ENCODE assay signal across 16 cellular contexts in the genomic region with DNA sequence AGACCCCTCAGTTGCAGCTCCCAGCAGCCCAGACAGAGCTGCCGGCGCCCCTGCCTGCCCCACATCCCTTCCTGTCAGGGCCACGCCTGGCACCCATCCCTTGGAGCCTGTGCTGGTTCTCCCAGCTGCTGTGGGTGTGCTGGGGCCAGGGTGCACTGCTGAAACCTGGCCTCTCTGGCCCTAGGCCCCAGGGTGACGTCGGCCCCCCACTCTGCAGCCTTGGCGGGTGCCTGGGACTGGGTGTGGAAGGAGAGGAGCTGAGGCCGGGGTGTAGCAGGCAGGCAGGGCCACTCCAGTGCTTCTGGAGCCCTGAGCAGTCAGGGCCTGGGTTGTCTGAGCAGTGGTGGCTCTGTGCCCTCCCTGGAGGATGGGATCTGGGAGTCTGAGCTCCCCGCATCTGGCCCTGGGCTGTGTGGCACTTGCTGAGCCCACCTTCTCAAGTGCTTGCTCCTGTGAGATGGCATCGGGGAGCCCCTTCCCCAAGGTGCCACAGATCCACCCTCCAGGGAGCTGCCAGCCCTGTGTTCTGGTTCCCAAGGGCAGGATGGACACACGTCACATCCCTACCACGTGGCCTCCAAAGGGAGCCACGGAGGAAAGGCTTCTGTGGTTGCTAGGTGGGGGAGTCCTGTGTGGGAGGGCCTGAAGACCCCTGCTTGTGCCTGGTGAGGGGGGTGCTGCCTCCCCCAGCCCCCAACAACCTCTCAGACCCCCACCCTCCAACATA. TPM values are rescaled to one million over a fixed set of nuclear protein-coding genes. Genes with fewer than 3 reads are reported as not detected.
DNase-seq lines count a peak whose midpoint lies in the region; ATAC-seq and TF ChIP-seq lines count a peak whose summit lies in the region.
"Had no signal": no experiment of that assay in that cellular context is flagged by ENCODE, and none has a peak within 500 bp of the region (broad histone marks: within the 10 kb centered on the region; RNA-seq: fewer than 3 reads in every experiment).

No MANE protein-coding gene starts in this region.

- H3K4me1 ChIP-seq in testis (peaks cover 21% of the 10 kb centered on the region), smooth muscle cell (ENCODE audit: low read depth) (peaks cover 10% of the 10 kb centered on the region)

- H3K9me3 ChIP-seq in testis (no peaks in the 10 kb centered on the region), smooth muscle cell (replicated peaks; ENCODE audit: low read depth) (no peaks in the 10 kb centered on the region)
- H3K9me3 ChIP-seq: neutrophil, spleen, thyroid gland had no signal

- intact Hi-C loops in testis (cut with DNase I; ENCODE audit: low total_unique reads), result loop anchor here (5.0 kb wide), 1 partner anchor 41 kb away; no protein-coding TSS in a partner anchor

- H2AFZ ChIP-seq in smooth muscle cell (ENCODE audit: low read depth), result no peak overlapping the region

- TF ChIP-seq CTCF in mesothelial cell of epicardium (IDR thresholded peaks at IDR 0.05; ENCODE audit: unreplicated experiment) (no peak), testis (IDR thresholded peaks at IDR 0.05) (no peak), smooth muscle cell (IDR thresholded peaks at IDR 0.05; ENCODE audit: borderline replicate concordance, insufficient read depth, poor library complexity, severe bottlenecking) (no peak)

- H3K4me3 Mint-ChIP-seq in activated naive CD8-positive, alpha-beta T cell treated with anti-CD3 and anti-CD28 coated beads, Interleukin-2, amount 50 U/mL, for 24 hours, result no peak overlapping the region
- H3K4me3 Mint-ChIP-seq in activated naive CD8-positive, alpha-beta T cell treated with anti-CD3 and anti-CD28 coated beads for 36 hours, result no peak overlapping the region
- H3K4me3 Mint-ChIP-seq in mesothelial cell of epicardium, result no peak overlapping the region
- no peak overlapping the region for H3K4me3 Mint-ChIP-seq in natural killer cell treated with Interleukin-12 subunit alpha and Interleukin-12 subunit beta and Interleukin-15 and Interleukin-18, amount 100 ng/mL, for 72 hours

- H3K79me2 ChIP-seq in smooth muscle cell (ENCODE audit: low read depth), result peaks cover 30% of the 10 kb centered on the region

- no peak overlapping the region for H3K9ac ChIP-seq in smooth muscle cell (ENCODE audit: low read depth)

- no peaks in the 10 kb centered on the region for H3K27me3 ChIP-seq in testis
- no peaks in the 10 kb centered on the region for H3K27me3 ChIP-seq in smooth muscle cell (ENCODE audit: low read depth)
- H3K27me3 ChIP-seq: neutrophil, spleen, thyroid gland had no signal

- TF ChIP-seq POLR2A in testis (IDR thresholded peaks at IDR 0.05), result no peak

- H3K27me3 Mint-ChIP-seq in activated naive CD8-positive, alpha-beta T cell treated with anti-CD3 and anti-CD28 coated beads, Interleukin-2, amount 50 U/mL, for 24 hours, result no peaks in the 10 kb centered on the region
- H3K27me3 Mint-ChIP-seq in activated naive CD8-positive, alpha-beta T cell treated with anti-CD3 and anti-CD28 coated beads for 36 hours, result no peaks in the 10 kb centered on the region
- H3K27me3 Mint-ChIP-seq in mesothelial cell of epicardium (ENCODE audit: low read depth), result no peaks in the 10 kb centered on the region
- H3K27me3 Mint-ChIP-seq in natural killer cell treated with Interleukin-12 subunit alpha and Interleukin-12 subunit beta and Interleukin-15 and Interleukin-18, amount 100 ng/mL, for 72 hours, result no peaks in the 10 kb centered on the region

- peaks cover 25% of the 10 kb centered on the region for H4K20me1 ChIP-seq in smooth muscle cell (ENCODE audit: low read depth)

- H3K36me3 ChIP-seq in testis (ENCODE audit: low read depth, missing control alignments) (no peaks in the 10 kb centered on the region), smooth muscle cell (ENCODE audit: low read depth) (no peaks in the 10 kb centered on the region)

- no peak for DNase-seq in activated naive CD8-positive, alpha-beta T cell treated with anti-CD3 and anti-CD28 coated beads, Interleukin-2, amount 50 U/mL, for 24 hours
- DNase-seq in activated naive CD8-positive, alpha-beta T cell treated with anti-CD3 and anti-CD28 coated beads for 36 hours, result no peak
- DNase-seq in mesothelial cell of epicardium (ENCODE audit: low spot score in 2 of 2, unreplicated experiment in 2 of 2) (no peak), testis (peak; percentile 63), smooth muscle cell (lab: John Stamatoyannopoulos, UW; ENCODE audit: unreplicated experiment) (no peak)
- no peak for DNase-seq in natural killer cell treated with Interleukin-12 subunit alpha and Interleukin-12 subunit beta and Interleukin-15 and Interleukin-18, amount 100 ng/mL, for 72 hours (ENCODE audit: low spot score)
- DNase-seq: NCI-H187 treated with DMSO at 0.1 percent for 48 hours, NCI-H774, spleen, thyroid gland had no signal

- no peak for ATAC-seq in activated naive CD8-positive, alpha-beta T cell treated with anti-CD3 and anti-CD28 coated beads, Interleukin-2, amount 50 U/mL, for 24 hours
- ATAC-seq in SK-N-SH treated with all-trans-retinoic acid at 6 μM for 48 hours (peak; percentile 4), GM19351 (IDR thresholded peaks at IDR 0.05; ENCODE audit: unreplicated experiment) (no peak)
- no peak for ATAC-seq in natural killer cell treated with Interleukin-12 subunit alpha and Interleukin-12 subunit beta and Interleukin-15 and Interleukin-18, amount 100 ng/mL, for 72 hours

- no peak overlapping the region for H3K4me3 ChIP-seq in testis
- H3K4me3 ChIP-seq in smooth muscle cell, result no peak overlapping the region
- H3K4me3 ChIP-seq: spleen, thyroid gland had no signal

- H3K9me3 Mint-ChIP-seq in activated naive CD8-positive, alpha-beta T cell treated with anti-CD3 and anti-CD28 coated beads, Interleukin-2, amount 50 U/mL, for 24 hours, result no peaks in the 10 kb centered on the region
- H3K9me3 Mint-ChIP-seq in activated naive CD8-positive, alpha-beta T cell treated with anti-CD3 and anti-CD28 coated beads for 36 hours, result no peaks in the 10 kb centered on the region
- no peaks in the 10 kb centered on the region for H3K9me3 Mint-ChIP-seq in mesothelial cell of epicardium
- H3K9me3 Mint-ChIP-seq in natural killer cell treated with Interleukin-12 subunit alpha and Interleukin-12 subunit beta and Interleukin-15 and Interleukin-18, amount 100 ng/mL, for 72 hours, result no peaks in the 10 kb centered on the region

- H3K27ac ChIP-seq in testis (peak overlapping the region in 1 of 2 donors; percentile 64), smooth muscle cell (ENCODE audit: low read depth) (no peak overlapping the region)
- H3K27ac ChIP-seq: neutrophil, thyroid gland had no signal

- 49 to 65% methylated on average over 3 to 12 of the region's 12 CpGs for WGBS in testis, 2 donors
- 95% methylated on average over 12 of the region's 12 CpGs for WGBS in smooth muscle cell (ENCODE audit: low lambda C conversion rate)

- H3K27ac Mint-ChIP-seq in activated naive CD8-positive, alpha-beta T cell treated with anti-CD3 and anti-CD28 coated beads, Interleukin-2, amount 50 U/mL, for 24 hours, result peak overlapping the region; percentile 28
- H3K27ac Mint-ChIP-seq in activated naive CD8-positive, alpha-beta T cell treated with anti-CD3 and anti-CD28 coated beads for 36 hours, result no peak overlapping the region
- H3K27ac Mint-ChIP-seq in mesothelial cell of epicardium, result peak overlapping the region; percentile 59
- no peak overlapping the region for H3K27ac Mint-ChIP-seq in natural killer cell treated with Interleukin-12 subunit alpha and Interleukin-12 subunit beta and Interleukin-15 and Interleukin-18, amount 100 ng/mL, for 72 hours

- H3K4me2 ChIP-seq in smooth muscle cell, result no peak overlapping the region

- H3F3A ChIP-seq in smooth muscle cell (ENCODE audit: low read depth), result peaks cover 6% of the 10 kb centered on the region

- peaks cover 19% of the 10 kb centered on the region for H3K4me1 Mint-ChIP-seq in activated naive CD8-positive, alpha-beta T cell treated with anti-CD3 and anti-CD28 coated beads, Interleukin-2, amount 50 U/mL, for 24 hours
- peaks cover 20% of the 10 kb centered on the region for H3K4me1 Mint-ChIP-seq in activated naive CD8-positive, alpha-beta T cell treated with anti-CD3 and anti-CD28 coated beads for 36 hours
- H3K4me1 Mint-ChIP-seq in mesothelial cell of epicardium, result peaks cover 6% of the 10 kb centered on the region
- peaks cover 17 to 20% of the 10 kb centered on the region in 2 donors for H3K4me1 Mint-ChIP-seq in natural killer cell treated with Interleukin-12 subunit alpha and Interleukin-12 subunit beta and Interleukin-15 and Interleukin-18, amount 100 ng/mL, for 72 hours (ENCODE audit: low read depth in 2 of 2)

- H3K36me3 Mint-ChIP-seq in activated naive CD8-positive, alpha-beta T cell treated with anti-CD3 and anti-CD28 coated beads, Interleukin-2, amount 50 U/mL, for 24 hours (ENCODE audit: low read depth), result peaks cover 19% of the 10 kb centered on the region
- peaks cover 17% of the 10 kb centered on the region for H3K36me3 Mint-ChIP-seq in activated naive CD8-positive, alpha-beta T cell treated with anti-CD3 and anti-CD28 coated beads for 36 hours
- H3K36me3 Mint-ChIP-seq in mesothelial cell of epicardium, result peaks cover 10% of the 10 kb centered on the region
- no peaks in the 10 kb centered on the region for H3K36me3 Mint-ChIP-seq in natural killer cell treated with Interleukin-12 subunit alpha and Interleukin-12 subunit beta and Interleukin-15 and Interleukin-18, amount 100 ng/mL, for 72 hours

RNA-seq across cellular contexts. Expression of gene PLEKHJ1, which starts 5.2 kb away (rescaled TPM):
- 10 to 100 TPM; 82.7 to 84.6 TPM for total RNA-seq in activated naive CD8-positive, alpha-beta T cell treated with anti-CD3 and anti-CD28 coated beads for 36 hours
- total RNA-seq in mesothelial cell of epicardium (73.4 to 75.6 TPM (median 73.8 TPM) in 3 replicates), testis (100 to 1,000 TPM; 126 to 153 TPM), smooth muscle cell (36.0 and 38.6 TPM in 2 replicates)
- polyA plus RNA-seq in testis (ENCODE audit: insufficient read depth, low read depth, low replicate concordance) (111 TPM), smooth muscle cell (76.5 and 94.5 TPM in 2 replicates)
- 10 to 100 TPM; 59.8 to 85.9 TPM for total RNA-seq in natural killer cell treated with Interleukin-12 subunit alpha and Interleukin-12 subunit beta and Interleukin-15 and Interleukin-18, amount 100 ng/mL, for 72 hours

RNA-seq across cellular contexts. Expression of gene SF3A2, which starts 5.7 kb away (rescaled TPM):
- 100 to 1,000 TPM; 160 to 162 TPM for total RNA-seq in activated naive CD8-positive, alpha-beta T cell treated with anti-CD3 and anti-CD28 coated beads for 36 hours
- 142 to 156 TPM (median 146 TPM) in 3 replicates for total RNA-seq in mesothelial cell of epicardium
- 100 to 1,000 TPM; 102 to 122 TPM for total RNA-seq in testis
- 117 TPM for polyA plus RNA-seq in testis (ENCODE audit: insufficient read depth, low read depth, low replicate concordance)
- total RNA-seq in natural killer cell treated with Interleukin-12 subunit alpha and Interleukin-12 subunit beta and Interleukin-15 and Interleukin-18, amount 100 ng/mL, for 72 hours, result 100 to 1,000 TPM in 1 of 2 donors, 10 to 100 TPM in 1; 99.2 to 192 TPM
- total RNA-seq in smooth muscle cell, result 8.4 and 28.5 TPM in 2 replicates
- 63.0 and 78.1 TPM in 2 replicates for polyA plus RNA-seq in smooth muscle cell

RNA-seq across cellular contexts. Expression of gene AMH, which starts 18.2 kb away (rescaled TPM):
- total RNA-seq in activated naive CD8-positive, alpha-beta T cell treated with anti-CD3 and anti-CD28 coated beads for 36 hours, result 1 to 10 TPM; 7.4 to 10.0 TPM
- total RNA-seq in mesothelial cell of epicardium, result 42.4 to 50.1 TPM (median 44.5 TPM) in 3 replicates
- total RNA-seq in testis, result 100 to 1,000 TPM; 180 to 268 TPM
- polyA plus RNA-seq in testis (ENCODE audit: insufficient read depth, low read depth, low replicate concordance), result 50.8 TPM
- 1 to 10 TPM; 2.8 to 3.5 TPM for total RNA-seq in natural killer cell treated with Interleukin-12 subunit alpha and Interleukin-12 subunit beta and Interleukin-15 and Interleukin-18, amount 100 ng/mL, for 72 hours
- total RNA-seq in smooth muscle cell, result 2.9 and 3.5 TPM in 2 replicates
- 12.6 and 20.7 TPM in 2 replicates for polyA plus RNA-seq in smooth muscle cell

RNA-seq across cellular contexts. Expression of gene JSRP1, which starts 25.2 kb away (rescaled TPM):
- total RNA-seq in activated naive CD8-positive, alpha-beta T cell treated with anti-CD3 and anti-CD28 coated beads for 36 hours, result under 1 TPM; 0.45 to 0.50 TPM
- total RNA-seq in mesothelial cell of epicardium, result 0.80 TPM in 1 of 3 replicates, not detected in the others
- total RNA-seq in testis, result 1 to 10 TPM; 2.2 to 2.6 TPM
- polyA plus RNA-seq in testis (ENCODE audit: insufficient read depth, low read depth, low replicate concordance), result 4.6 TPM
- under 1 TPM in 1 of 2 donors, not detected in 1; 0.73 TPM for total RNA-seq in natural killer cell treated with Interleukin-12 subunit alpha and Interleukin-12 subunit beta and Interleukin-15 and Interleukin-18, amount 100 ng/mL, for 72 hours
- not detected in 2 replicates for total RNA-seq in smooth muscle cell
- 0.59 TPM in 1 of 2 replicates, not detected in the other for polyA plus RNA-seq in smooth muscle cell
- total RNA-seq: thyroid gland had no signal

RNA-seq across cellular contexts. Expression of gene PEAK3, which starts 51.0 kb away (rescaled TPM):
- total RNA-seq in activated naive CD8-positive, alpha-beta T cell treated with anti-CD3 and anti-CD28 coated beads for 36 hours, result not detected
- total RNA-seq in mesothelial cell of epicardium (0.11 TPM in 1 of 3 replicates, not detected in the others), testis (under 1 TPM; 0.37 to 0.55 TPM), smooth muscle cell (not detected in 2 replicates)
- polyA plus RNA-seq in testis (ENCODE audit: insufficient read depth, low read depth, low replicate concordance) (0.16 TPM), smooth muscle cell (0.37 and 0.71 TPM in 2 replicates)
- total RNA-seq in natural killer cell treated with Interleukin-12 subunit alpha and Interleukin-12 subunit beta and Interleukin-15 and Interleukin-18, amount 100 ng/mL, for 72 hours, result 1 to 10 TPM; 2.4 to 8.2 TPM
- total RNA-seq: Daoy, epithelial cell of proximal tubule, SK-MEL-5 had no signal

Comparison
In these comparisons a context has a peak if more than half of its experiments do, and no peak if none do; other contexts are left out.
1. H3K27ac Mint-ChIP-seq: peak in activated naive CD8-positive, alpha-beta T cell treated with anti-CD3 and anti-CD28 coated beads, Interleukin-2, amount 50 U/mL, for 24 hours (single experiment) and mesothelial cell of epicardium (single experiment); none in activated naive CD8-positive, alpha-beta T cell treated with anti-CD3 and anti-CD28 coated beads for 36 hours (single experiment) and natural killer cell treated with Interleukin-12 subunit alpha and Interleukin-12 subunit beta and Interleukin-15 and Interleukin-18, amount 100 ng/mL, for 72 hours (0 of 2).